In the genomic region with DNA sequence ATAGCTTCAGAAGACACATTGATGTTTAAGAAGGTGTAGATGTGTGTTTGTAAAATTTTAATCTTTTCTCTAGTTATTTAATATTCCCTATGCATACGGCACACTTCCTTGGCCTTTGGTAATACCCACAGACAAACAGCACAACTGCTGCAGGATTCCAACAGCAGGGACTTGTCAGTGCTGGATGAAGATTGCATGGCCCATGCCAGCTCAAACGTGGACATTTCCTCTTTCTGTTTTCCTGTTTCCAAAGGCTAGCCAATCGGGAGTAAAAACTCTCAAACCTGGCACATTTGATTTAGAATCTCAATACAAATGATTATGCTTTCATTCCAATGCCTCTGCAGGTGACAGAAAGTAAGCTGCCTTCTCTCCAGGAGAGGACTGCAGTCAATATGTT, we compare ENCODE assay signal across 24 cellular contexts. TPM values are rescaled to one million over a fixed set of nuclear protein-coding genes. Genes with fewer than 3 reads are reported as not detected.
"Had no signal": no experiment of that assay in that cellular context is flagged by ENCODE, and none has a peak within 500 bp of the region (broad histone marks: within the 10 kb centered on the region; RNA-seq: fewer than 3 reads in every experiment).

No MANE protein-coding gene starts in this region.

- H3K36me3 ChIP-seq: breast epithelium, colonic mucosa, right lobe of liver, transverse colon had no signal

- H3K4me1 ChIP-seq: breast epithelium, colonic mucosa, right lobe of liver, transverse colon had no signal

- DNase-seq: activated CD4-positive, alpha-beta T cell treated with anti-CD3 and anti-CD28 coated beads for 36 hours; activated CD4-positive, CD25-positive, alpha-beta regulatory T cell; activated CD8-positive, alpha-beta memory T cell treated with anti-CD3 and anti-CD28 coated beads, Interleukin-2, amount 10 ng/mL, durations not matched to agents 7 days and 5 days; activated CD8-positive, alpha-beta T cell treated with anti-CD3 and anti-CD28 coated beads, Interleukin-2, amount 10 ng/mL, durations not matched to agents 7 days and 5 days; activated naive CD8-positive, alpha-beta T cell treated with anti-CD3 and anti-CD28 coated beads, Interleukin-2, amount 50 U/mL, for 24 hours; activated T-cell treated with anti-CD3 and anti-CD28 coated beads, Interleukin-2, amount 50 U/mL, for 48 hours; colonic mucosa; effector memory CD8-positive, alpha-beta T cell; foreskin melanocyte; islet precursor cell; naive B cell; nephron progenitor cell; occipital lobe; right lobe of liver; stimulated activated CD4-positive, alpha-beta T cell treated with anti-CD3 and anti-CD28 coated beads, Interleukin-2, amount 100 ng/mL, for 48 hours; stimulated activated naive CD4-positive, alpha-beta T cell treated with Interleukin-2 at 50 U/mL for 16 hours; T-helper 2 cell; transverse colon had no signal

- H3K36me3 Mint-ChIP-seq: activated CD8-positive, alpha-beta memory T cell treated with anti-CD3 and anti-CD28 coated beads, Interleukin-2, amount 10 ng/mL, durations not matched to agents 7 days and 5 days; activated naive CD4-positive, alpha-beta T cell treated with anti-CD3 and anti-CD28 coated beads, Interleukin-2, amount 50 U/mL, for 24 hours; naive B cell had no signal

- H3K9me3 ChIP-seq: breast epithelium, colonic mucosa, right lobe of liver, transverse colon had no signal

- H3K27ac ChIP-seq: breast epithelium, colonic mucosa, right lobe of liver, transverse colon had no signal

- ATAC-seq: activated CD4-positive, alpha-beta T cell treated with anti-CD3 and anti-CD28 coated beads for 36 hours; activated CD8-positive, alpha-beta memory T cell treated with anti-CD3 and anti-CD28 coated beads, Interleukin-2, amount 10 ng/mL, durations not matched to agents 7 days and 5 days; activated CD8-positive, alpha-beta T cell treated with anti-CD3 and anti-CD28 coated beads, Interleukin-2, amount 10 ng/mL, durations not matched to agents 7 days and 5 days; activated naive CD8-positive, alpha-beta T cell treated with anti-CD3 and anti-CD28 coated beads, Interleukin-2, amount 50 U/mL, for 24 hours; effector memory CD8-positive, alpha-beta T cell; esophagus mucosa; right lobe of liver had no signal

- H3K27me3 ChIP-seq: breast epithelium, colonic mucosa, right lobe of liver, transverse colon had no signal

- H3K4me3 ChIP-seq: breast epithelium, colonic mucosa, right lobe of liver, transverse colon had no signal

- H3K27ac Mint-ChIP-seq: activated CD4-positive, alpha-beta T cell treated with anti-CD3 and anti-CD28 coated beads for 36 hours; activated CD8-positive, alpha-beta memory T cell treated with anti-CD3 and anti-CD28 coated beads, Interleukin-2, amount 10 ng/mL, durations not matched to agents 7 days and 5 days; activated CD8-positive, alpha-beta T cell treated with anti-CD3 and anti-CD28 coated beads, Interleukin-2, amount 10 ng/mL, durations not matched to agents 7 days and 5 days; activated naive CD4-positive, alpha-beta T cell treated with anti-CD3 and anti-CD28 coated beads, Interleukin-2, amount 50 U/mL, for 24 hours; activated naive CD8-positive, alpha-beta T cell treated with anti-CD3 and anti-CD28 coated beads, Interleukin-2, amount 50 U/mL, for 24 hours; activated T-helper 2 cell treated with anti-CD3 and anti-CD28 coated beads, Interferon-gamma antibody, Interleukin-2, Interleukin-4, amounts not matched to agents 10 μg/mL and 5 μg/mL and 100 μg/mL, durations not matched to agents 14 hours and 24 hours and 36 hours; effector memory CD8-positive, alpha-beta T cell; mesothelial cell of epicardium; naive B cell; nephron progenitor cell had no signal

- H3K9me3 Mint-ChIP-seq: activated naive CD4-positive, alpha-beta T cell treated with anti-CD3 and anti-CD28 coated beads, Interleukin-2, amount 50 U/mL, for 24 hours; central memory CD8-positive, alpha-beta T cell; effector memory CD8-positive, alpha-beta T cell; nephron progenitor cell had no signal

- H3K27me3 Mint-ChIP-seq: activated CD4-positive, alpha-beta T cell treated with anti-CD3 and anti-CD28 coated beads for 36 hours; activated CD8-positive, alpha-beta memory T cell treated with anti-CD3 and anti-CD28 coated beads, Interleukin-2, amount 10 ng/mL, durations not matched to agents 7 days and 5 days; activated naive CD4-positive, alpha-beta T cell treated with anti-CD3 and anti-CD28 coated beads, Interleukin-2, amount 50 U/mL, for 24 hours; activated naive CD8-positive, alpha-beta T cell treated with anti-CD3 and anti-CD28 coated beads, Interleukin-2, amount 50 U/mL, for 24 hours; central memory CD8-positive, alpha-beta T cell; effector memory CD8-positive, alpha-beta T cell; naive B cell had no signal

- H3K4me1 Mint-ChIP-seq: activated CD4-positive, alpha-beta T cell treated with anti-CD3 and anti-CD28 coated beads for 36 hours; activated CD8-positive, alpha-beta memory T cell treated with anti-CD3 and anti-CD28 coated beads, Interleukin-2, amount 10 ng/mL, durations not matched to agents 7 days and 5 days; activated naive CD4-positive, alpha-beta T cell treated with anti-CD3 and anti-CD28 coated beads, Interleukin-2, amount 50 U/mL, for 24 hours; activated naive CD8-positive, alpha-beta T cell treated with anti-CD3 and anti-CD28 coated beads, Interleukin-2, amount 50 U/mL, for 24 hours; central memory CD8-positive, alpha-beta T cell; naive B cell; nephron progenitor cell had no signal

- H3K4me3 Mint-ChIP-seq: activated CD4-positive, alpha-beta T cell treated with anti-CD3 and anti-CD28 coated beads for 36 hours; activated CD8-positive, alpha-beta memory T cell treated with anti-CD3 and anti-CD28 coated beads, Interleukin-2, amount 10 ng/mL, durations not matched to agents 7 days and 5 days; activated CD8-positive, alpha-beta T cell treated with anti-CD3 and anti-CD28 coated beads, Interleukin-2, amount 10 ng/mL, durations not matched to agents 7 days and 5 days; activated naive CD4-positive, alpha-beta T cell treated with anti-CD3 and anti-CD28 coated beads, Interleukin-2, amount 50 U/mL, for 24 hours; activated naive CD8-positive, alpha-beta T cell treated with anti-CD3 and anti-CD28 coated beads, Interleukin-2, amount 50 U/mL, for 24 hours; central memory CD8-positive, alpha-beta T cell; effector memory CD8-positive, alpha-beta T cell; mesothelial cell of epicardium; naive B cell; nephron progenitor cell had no signal

RNA-seq across cellular contexts. Expression of gene PDE3A, which starts 22.5 kb away (rescaled TPM):
- total RNA-seq: activated CD4-positive, alpha-beta T cell treated with anti-CD3 and anti-CD28 coated beads for 36 hours; activated CD8-positive, alpha-beta memory T cell treated with anti-CD3 and anti-CD28 coated beads, Interleukin-2, amount 10 ng/mL, durations not matched to agents 7 days and 5 days; activated CD8-positive, alpha-beta T cell treated with anti-CD3 and anti-CD28 coated beads, Interleukin-2, amount 10 ng/mL, durations not matched to agents 7 days and 5 days had no signal
